ENCODE assay signal across 8 cellular contexts in the genomic region with DNA sequence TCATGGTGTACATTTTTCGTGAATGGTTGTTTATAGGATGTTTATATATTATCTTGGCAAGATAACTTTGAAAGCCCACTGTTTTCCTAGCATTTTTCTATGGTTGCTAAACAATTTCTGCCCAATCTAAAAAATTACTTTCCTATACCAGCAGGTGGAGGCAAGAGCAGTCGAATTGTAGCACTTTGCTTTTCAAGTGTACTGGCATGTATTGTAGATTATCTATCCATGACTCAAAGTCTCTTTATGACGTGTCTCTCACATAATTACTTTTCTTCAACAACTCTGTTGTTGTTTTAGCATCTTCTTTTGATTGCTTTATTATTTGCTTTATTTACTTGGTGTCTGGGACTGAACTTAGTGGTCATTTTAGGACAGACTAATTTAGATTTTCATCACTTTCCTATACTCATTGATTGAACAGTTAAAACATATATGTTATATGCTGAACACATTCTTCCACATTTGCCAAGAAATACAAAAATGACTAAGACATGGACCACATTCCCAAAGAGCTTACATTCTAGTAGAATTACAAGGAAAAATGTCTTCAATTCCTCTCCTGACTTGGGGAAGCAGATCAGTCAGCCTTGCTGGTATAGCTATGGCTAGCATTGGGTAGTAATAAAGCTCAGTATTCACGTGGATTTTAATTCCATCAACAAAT. TPM values are rescaled to one million over a fixed set of nuclear protein-coding genes. Genes with fewer than 3 reads are reported as not detected.
DNase-seq lines count a peak whose midpoint lies in the region; ATAC-seq, FAIRE-seq and TF ChIP-seq lines count a peak whose summit lies in the region.

No MANE protein-coding gene starts in this region.

- H3K36me3 ChIP-seq in GM23338 (ENCODE audit: insufficient read depth) (peaks cover 4% of the 10 kb centered on the region; the same call in 1 of the 2 replicates), WERI-Rb-1 (no peaks in the 10 kb centered on the region), spleen (no peaks in the 10 kb centered on the region)

- no peak overlapping the region for H3K4me2 ChIP-seq in GM23338

- H3K36me3 Mint-ChIP-seq in GM23338 (ENCODE audit: low read depth), result peaks cover 25% of the 10 kb centered on the region

- peaks cover 39% of the 10 kb centered on the region for H4K20me1 ChIP-seq in GM23338 (replicated peaks; ENCODE audit: insufficient read depth)

- no peaks in the 10 kb centered on the region for H3K4me1 ChIP-seq in GM23338 (ENCODE audit: insufficient read depth)
- peaks cover 0 to 7% (median 0%) of the 10 kb centered on the region in 6 donors for H3K4me1 ChIP-seq in spleen

- H3K27ac Mint-ChIP-seq in GM23338, result no peak overlapping the region

- H3F3A ChIP-seq in GM23338 (replicated peaks; ENCODE audit: low read depth), result no peaks in the 10 kb centered on the region

- ATAC-seq in GM23338, result no peak

- H3K9me3 ChIP-seq in WERI-Rb-1 (ENCODE audit: severe bottlenecking) (no peaks in the 10 kb centered on the region), spleen (no peaks in the 10 kb centered on the region)

- H3K79me2 ChIP-seq in GM23338 (replicated peaks; ENCODE audit: insufficient read depth), result peaks cover 99% of the 10 kb centered on the region

- peak; percentile 28 for DNase-seq in 8988T
- DNase-seq in GM23338 (ENCODE audit: low spot score), result peak; percentile 44
- peak; percentile 33 for DNase-seq in LNCaP clone FGC (ENCODE audit: low read depth)
- no peak for DNase-seq in WERI-Rb-1
- peak; percentile 70 to 86 for DNase-seq in foreskin fibroblast
- DNase-seq in spleen, result no peak
- no peak for DNase-seq in ecto neural progenitor cell (ENCODE audit: low spot score)

- peak; percentile 82 for FAIRE-seq in G401.6 (lab: Jason Lieb, UNC)

- 38 to 51% (median 43%) methylated on average over 4 of the region's 4 CpGs for WGBS in spleen, 5 donors

- TF ChIP-seq CTCF in GM23338 (conservative IDR thresholded peaks at IDR 0.05; ENCODE audit: low read depth in 2 of 2), result peak; percentile 50 to 62
- peak; percentile 61 for TF ChIP-seq CTCF in LNCaP clone FGC (IDR thresholded peaks at IDR 0.05; ENCODE audit: control insufficient read depth, extremely low read depth, insufficient read depth)
- peak; percentile 37; the same call in 1 of the 2 replicates for TF ChIP-seq CTCF in WERI-Rb-1 (IDR thresholded peaks at IDR 0.05; ENCODE audit: low read depth, low read length)
- TF ChIP-seq CTCF in foreskin fibroblast (IDR thresholded peaks at IDR 0.05; ENCODE audit: low read depth, low read length), result peak; percentile 72
- TF ChIP-seq CTCF in spleen (IDR thresholded peaks at IDR 0.05 in 8 of 11, conservative IDR thresholded peaks at IDR 0.05 in 3 of 11), result peak in 7 of 11 experiments; percentile 25 to 50 (median 45)

- no peaks in the 10 kb centered on the region for H3K4me1 Mint-ChIP-seq in GM23338

- H3K27me3 ChIP-seq in GM23338 (ENCODE audit: insufficient read depth) (no peaks in the 10 kb centered on the region), WERI-Rb-1 (ENCODE audit: insufficient read depth, low read depth, severe bottlenecking) (no peaks in the 10 kb centered on the region), spleen (replicated peaks in 1 of 7) (no peaks in the 10 kb centered on the region)

- no peaks in the 10 kb centered on the region for H3K27me3 Mint-ChIP-seq in GM23338 (ENCODE audit: insufficient read depth, low read depth, poor library complexity)

- H3K9me2 ChIP-seq in GM23338 (ENCODE audit: insufficient read depth), result no peaks in the 10 kb centered on the region

- H3K4me3 Mint-ChIP-seq in GM23338, result no peak overlapping the region

- intact Hi-C loops in spleen (cut with DNase I; ENCODE audit: low total_unique reads), result no loop called here

- H3K4me3 ChIP-seq in GM23338 (no peak overlapping the region), LNCaP clone FGC (ENCODE audit: low read depth, low read length) (no peak overlapping the region), WERI-Rb-1 (ENCODE audit: low read depth, low read length) (no peak overlapping the region), foreskin fibroblast (ENCODE audit: low read depth in 1 of 2, low read length in 2 of 2) (no peak overlapping the region), spleen (no peak overlapping the region)

- no peak overlapping the region for H3K27ac ChIP-seq in GM23338 (ENCODE audit: low read depth)
- no peak overlapping the region for H3K27ac ChIP-seq in WERI-Rb-1
- no peak overlapping the region for H3K27ac ChIP-seq in spleen

- no peak overlapping the region for H2AFZ ChIP-seq in GM23338

- H3K9me3 Mint-ChIP-seq in GM23338, result no peaks in the 10 kb centered on the region

- no peak for TF ChIP-seq POLR2A in spleen (IDR thresholded peaks at IDR 0.05)

TF ChIP-seq in GM23338, 12 proteins besides CTCF, POLR2A, EP300 and RAD21 (continues in another document):
- TF ChIP-seq NANOG (IDR thresholded peaks at IDR 0.05; ENCODE audit: borderline replicate concordance) (no peak), REST (IDR thresholded peaks at IDR 0.05; ENCODE audit: unreplicated experiment) (no peak), POLR2AphosphoS5 (IDR thresholded peaks at IDR 0.05; ENCODE audit: low read depth) (no peak), CREB1 (CRISPR knock-in tag; IDR thresholded peaks at IDR 0.05; ENCODE audit: low read depth) (no peak), ZNF114 (CRISPR knock-in tag; IDR thresholded peaks at IDR 0.05) (no peak)

RNA-seq across cellular contexts. Expression of gene NLN, which starts 20.7 kb away (rescaled TPM):
- total RNA-seq in GM23338 (2014; rRNA removed; shearing (Covaris generic)), result 155 and 168 TPM in 2 replicates
- polyA plus RNA-seq in GM23338 (2016; fragmentation: Nextera tagmentation; extraction: Ambion mirVana) (49.5 and 56.4 TPM in 2 replicates), spleen (1 to 10 TPM; 1.3 to 3.6 (median 2.5) TPM)
- total RNA-seq in spleen, result 10 to 100 TPM in 4 of 7 donors, 1 to 10 TPM in 3; 7.4 to 24.8 (median 12.1) TPM

RNA-seq across cellular contexts. Expression of gene SGTB, which starts 20.8 kb away (rescaled TPM):
- total RNA-seq in GM23338 (2014; rRNA removed; shearing (Covaris generic)), result 12.5 and 14.8 TPM in 2 replicates
- 6.4 and 8.0 TPM in 2 replicates for polyA plus RNA-seq in GM23338 (2016; fragmentation: Nextera tagmentation; extraction: Ambion mirVana)
- total RNA-seq in spleen, result 10 to 100 TPM; 10.3 to 16.3 (median 14.4) TPM
- 1 to 10 TPM; 2.0 to 3.4 (median 2.7) TPM for polyA plus RNA-seq in spleen

Comparison
In these comparisons a context has a peak if more than half of its experiments do, and no peak if none do; other contexts are left out.
1. DNase-seq: peak in 8988T (single experiment), GM23338 (single experiment), LNCaP clone FGC (single experiment) and foreskin fibroblast (2 of 2); none in WERI-Rb-1 (single experiment), spleen (single experiment) and ecto neural progenitor cell (single experiment).
2. Peak in every context shown above with its lines, with median percentiles within 50 percentile points of each other: CTCF ChIP-seq.